8 cellular contexts compared by ENCODE assay signal in genomic region chr15:74695597-74696397, GRCh38. TPM values are rescaled to one million over a fixed set of nuclear protein-coding genes. Genes with fewer than 3 reads are reported as not detected.
A peak's percentile ranks its signal among the peaks of the same experiment; 100 is the strongest.
DNase-seq lines count a peak whose midpoint lies in the region; ATAC-seq and TF ChIP-seq lines count a peak whose summit lies in the region.

Gene EDC3, minus strand, starts transcription at chr15:74696024. Its CDS starts 20,900 bp downstream, at chr15:74675124.

- H3K4me3 Mint-ChIP-seq in CD8-positive, alpha-beta memory T cell = peak within 1 kb of the TSS; percentile 98 to 100 (median 100)
- peak within 1 kb of the TSS; percentile 97 to 99 for H3K4me3 Mint-ChIP-seq in activated T-cell treated with anti-CD3 and anti-CD28 coated beads, Interleukin-2, amount 50 U/mL, for 72 hours

- no peaks in the 10 kb centered on the region for H3K27me3 ChIP-seq in CD8-positive, alpha-beta memory T cell (ENCODE audit: insufficient read depth, low read length, poor library complexity, severe bottlenecking)
- no peaks in the 10 kb centered on the region for H3K27me3 ChIP-seq in Panc1 (ENCODE audit: control insufficient read depth, insufficient read depth, low read length)
- no peaks in the 10 kb centered on the region for H3K27me3 ChIP-seq in esophagus squamous epithelium

- H3K4me1 ChIP-seq in CD8-positive, alpha-beta memory T cell (ENCODE audit: insufficient read depth, low read length) = peaks cover 14% of the 10 kb centered on the region
- H3K4me1 ChIP-seq in Panc1 (ENCODE audit: control insufficient read depth, insufficient read depth, low read length) (peaks cover 9% of the 10 kb centered on the region), esophagus squamous epithelium (peaks cover 0 to 36% (median 19%) of the 10 kb centered on the region in 3 donors)

- in situ Hi-C loops in Panc1 (cut with HindIII; ENCODE audit: low pct_unique_long_range_greater_than_20kb, low sequenced_read_pairs) = no loop called here

- no peak for TF ChIP-seq CTCF in Panc1 (IDR thresholded peaks at IDR 0.05)
- TF ChIP-seq CTCF in esophagus squamous epithelium (IDR thresholded peaks at IDR 0.05) = peak in 1 of 6 experiments; percentile 5

- peak within 1 kb of the TSS; percentile 71 for H3K27ac ChIP-seq in CD8-positive, alpha-beta memory T cell (ENCODE audit: low read depth, low read length)
- H3K27ac ChIP-seq in Panc1 (ENCODE audit: low read length) = peak within 1 kb of the TSS; percentile 92
- peak within 1 kb of the TSS; percentile 88 to 93 (median 91) for H3K27ac ChIP-seq in esophagus squamous epithelium

- WGBS in esophagus squamous epithelium, 2 donors = 2 to 3% methylated on average over 12 to 24 of the region's 46 CpGs

- H3K27me3 Mint-ChIP-seq in CD8-positive, alpha-beta memory T cell = peaks cover 0 to 5% of the 10 kb centered on the region in 2 donors
- H3K27me3 Mint-ChIP-seq in activated T-cell treated with anti-CD3 and anti-CD28 coated beads, Interleukin-2, amount 50 U/mL, for 72 hours (ENCODE audit: low read depth) = no peaks in the 10 kb centered on the region

- no peak for TF ChIP-seq RAD21 in Ishikawa (IDR thresholded peaks at IDR 0.05; ENCODE audit: low read depth)

- H3K36me3 ChIP-seq in CD8-positive, alpha-beta memory T cell (ENCODE audit: insufficient read depth, low read length) = no peaks in the 10 kb centered on the region
- peaks cover 5% of the 10 kb centered on the region; the same call in 1 of the 2 replicates for H3K36me3 ChIP-seq in Panc1 (ENCODE audit: control insufficient read depth, insufficient read depth, low read length)
- H3K36me3 ChIP-seq in esophagus squamous epithelium = no peaks in the 10 kb centered on the region

- H3K27ac Mint-ChIP-seq in CD8-positive, alpha-beta memory T cell = peak within 1 kb of the TSS; percentile 93 to 100 (median 99)
- peak within 1 kb of the TSS; percentile 96 for H3K27ac Mint-ChIP-seq in activated T-cell treated with anti-CD3 and anti-CD28 coated beads, Interleukin-2, amount 50 U/mL, for 72 hours

- TSS peak; percentile 82 for BruUV-seq in Panc1 (replicated peaks; lab: Mats Ljungman, UMichigan)

- H3K36me3 Mint-ChIP-seq in CD8-positive, alpha-beta memory T cell = peaks cover 0 to 10% (median 0%) of the 10 kb centered on the region in 3 donors
- H3K36me3 Mint-ChIP-seq in activated T-cell treated with anti-CD3 and anti-CD28 coated beads, Interleukin-2, amount 50 U/mL, for 72 hours (ENCODE audit: insufficient read depth in 2 of 2) = peaks cover 2 to 6% of the 10 kb centered on the region in 2 donors

- peak; percentile 86 for ATAC-seq in GM21381 (IDR thresholded peaks at IDR 0.05; ENCODE audit: unreplicated experiment)
- ATAC-seq in Panc1 = peak; percentile 99
- ATAC-seq in activated T-cell treated with anti-CD3 and anti-CD28 coated beads, Interleukin-2, amount 50 U/mL, for 72 hours (replicated peaks in 1 of 2) = peak; percentile 96 to 97

- no peak for TF ChIP-seq POLR2A in esophagus squamous epithelium (IDR thresholded peaks at IDR 0.05)

- peak within 1 kb of the TSS; percentile 86 for H3K4me3 ChIP-seq in CD8-positive, alpha-beta memory T cell (ENCODE audit: low read length)
- H3K4me3 ChIP-seq in Panc1 (ENCODE audit: low read depth in 2 of 2, low read length in 2 of 2) (peak within 1 kb of the TSS; percentile 88 to 95), esophagus squamous epithelium (peak within 1 kb of the TSS; percentile 81 to 93 (median 86))

- TF ChIP-seq EP300 in Ishikawa (IDR thresholded peaks at IDR 0.05; ENCODE audit: borderline replicate concordance) = no peak

- CTCF ChIA-PET in CD8-positive, alpha-beta memory T cell (lab: Charles Lee) = interaction anchor here (1.1 kb wide), 1 partner anchor 75 kb away, joined by 3 read pairs; no protein-coding TSS in a partner anchor
- CTCF ChIA-PET in Panc1 (lab: Charles Lee) = interaction anchor here (0.6 kb wide), 1 partner anchor 1144 kb away, joined by 3 read pairs; no protein-coding TSS in a partner anchor

- POLR2A ChIA-PET in CD8-positive, alpha-beta memory T cell (lab: Charles Lee) = interaction anchor here (1.4 kb wide), 1 partner anchor 80 kb away, joined by 5 read pairs; the partner anchor contains the start of gene CLK3
- POLR2A ChIA-PET in Panc1 (lab: Charles Lee) = interaction anchor here (0.6 kb wide), 3 partner anchors 30 to 183 kb away, joined by 3 to 10 read pairs (median 6); partner anchors contain the start of gene CYP1A1

- intact Hi-C loops in Panc1 (cut with micrococcal nuclease; ENCODE audit: unreplicated experiment) = no loop called here
- intact Hi-C loops in esophagus squamous epithelium (cut with DNase I) = no loop called here

- no peaks in the 10 kb centered on the region for H3K9me3 ChIP-seq in CD8-positive, alpha-beta memory T cell (ENCODE audit: low read length)
- H3K9me3 ChIP-seq in Panc1 (ENCODE audit: control insufficient read depth, insufficient read depth, low read depth, low read length) (no peaks in the 10 kb centered on the region), esophagus squamous epithelium (no peaks in the 10 kb centered on the region)

- H3K9me3 Mint-ChIP-seq in CD8-positive, alpha-beta memory T cell = no peaks in the 10 kb centered on the region
- no peaks in the 10 kb centered on the region for H3K9me3 Mint-ChIP-seq in activated T-cell treated with anti-CD3 and anti-CD28 coated beads, Interleukin-2, amount 50 U/mL, for 72 hours

- DNase-seq in CD8-positive, alpha-beta memory T cell = peak; percentile 82 to 90 (median 85)
- DNase-seq in Panc1 (ENCODE audit: low read depth, low spot score) = peak; percentile 32
- peak; percentile 89 to 90 for DNase-seq in activated T-cell treated with anti-CD3 and anti-CD28 coated beads, Interleukin-2, amount 50 U/mL, for 72 hours
- peak; percentile 30 for DNase-seq in esophagus squamous epithelium (lab: John Stamatoyannopoulos, UW)
- peak; percentile 92 for DNase-seq in myocyte (ENCODE audit: low read depth)
- DNase-seq in stimulated activated CD8-positive, alpha-beta memory T cell treated with anti-CD3 and anti-CD28 coated beads, Interleukin-7, amount 100 ng/mL, for 4 hours (ENCODE audit: low read depth in 2 of 2) = peak; percentile 81 to 83

- peaks cover 38 to 53% (median 53%) of the 10 kb centered on the region in 3 donors for H3K4me1 Mint-ChIP-seq in CD8-positive, alpha-beta memory T cell
- H3K4me1 Mint-ChIP-seq in activated T-cell treated with anti-CD3 and anti-CD28 coated beads, Interleukin-2, amount 50 U/mL, for 72 hours (ENCODE audit: low read depth) = peaks cover 47% of the 10 kb centered on the region

TF ChIP-seq in Ishikawa, 13 proteins besides CTCF, POLR2A, EP300 and RAD21:
- TF ChIP-seq YY1 (IDR thresholded peaks at IDR 0.05; ENCODE audit: low read depth) (peak; percentile 72; the same call in 1 of the 2 replicates), REST (IDR thresholded peaks at IDR 0.05; ENCODE audit: low read depth) (no peak), MAX (IDR thresholded peaks at IDR 0.05) (peak; percentile 64), FOXM1 (IDR thresholded peaks at IDR 0.05; ENCODE audit: borderline replicate concordance, low read depth) (no peak), NFIC (IDR thresholded peaks at IDR 0.05) (no peak), USF1 (IDR thresholded peaks at IDR 0.05) (no peak), TEAD4 (IDR thresholded peaks at IDR 0.05) (peak; percentile 85), EGR1 (IDR thresholded peaks at IDR 0.05) (no peak), TAF1 (IDR thresholded peaks at IDR 0.05; ENCODE audit: low read depth) (peak; percentile 60), CEBPB (IDR thresholded peaks at IDR 0.05) (no peak), CREB1 (IDR thresholded peaks at IDR 0.05; ENCODE audit: low read depth) (peak; percentile 94), ZBTB7A (IDR thresholded peaks at IDR 0.05; ENCODE audit: low read depth) (peak; percentile 73; the same call in 1 of the 2 replicates), TCF12 (IDR thresholded peaks at IDR 0.05; ENCODE audit: low read depth) (peak; percentile 77)

RNA-seq across cellular contexts. Expression of gene EDC3, which starts in this region (rescaled TPM):
- total RNA-seq in CD8-positive, alpha-beta memory T cell = 10 to 100 TPM; 50.9 to 52.0 TPM
- 29.9 TPM for polyA plus RNA-seq in CD8-positive, alpha-beta memory T cell
- total RNA-seq in Panc1 (2021; ENCODE audit: unreplicated experiment) = 45.5 TPM
- 27.9 TPM for polyA plus RNA-seq in Panc1 (2012; ENCODE audit: insufficient read length)
- total RNA-seq in activated T-cell treated with anti-CD3 and anti-CD28 coated beads, Interleukin-2, amount 50 U/mL, for 72 hours = 10 to 100 TPM; 50.6 to 52.3 TPM
- total RNA-seq in esophagus squamous epithelium = 10 to 100 TPM in 3 of 4 donors, 1 to 10 TPM in 1; 10.0 to 17.4 (median 13.2) TPM
- total RNA-seq in myocyte = 8.5 and 9.5 TPM in 2 replicates
- polyA plus RNA-seq in myocyte (2012) = 32.8 TPM

Comparison
In these comparisons a context has a peak if more than half of its experiments do, and no peak if none do; other contexts are left out.
1. Peak in every context shown above with its lines: DNase-seq, ATAC-seq, H3K4me3 ChIP-seq and H3K27ac ChIP-seq.
2. DNase-seq: peak in every context shown above with its lines; median percentile 92 in myocyte; 90 in activated T-cell treated with anti-CD3 and anti-CD28 coated beads, Interleukin-2, amount 50 U/mL, for 72 hours; 85 in CD8-positive, alpha-beta memory T cell; 82 in stimulated activated CD8-positive, alpha-beta memory T cell treated with anti-CD3 and anti-CD28 coated beads, Interleukin-7, amount 100 ng/mL, for 4 hours; 32 in Panc1; 30 in esophagus squamous epithelium.